1 cellular context compared by ENCODE assay signal in genomic region chr17:49180303-49180702, GRCh38.
TF ChIP-seq lines count a peak whose summit lies in the region.

No MANE protein-coding gene starts in this region.

TF ChIP-seq in HepG2, 621 proteins besides CTCF, POLR2A, EP300 and RAD21 (continued from another document):
- no peak for TF ChIP-seq HIC2 (CRISPR knock-in tag; IDR thresholded peaks at IDR 0.05; ENCODE audit: low read depth)
- no peak for TF ChIP-seq IRF9 (CRISPR knock-in tag; IDR thresholded peaks at IDR 0.05; ENCODE audit: borderline replicate concordance)
- no peak for TF ChIP-seq MTA3 (CRISPR knock-in tag; IDR thresholded peaks at IDR 0.05)
